In genomic region chr16:67963325-67964321, GRCh38 we compare ENCODE assay signal across 12 cellular contexts. TPM values are rescaled to one million over a fixed set of nuclear protein-coding genes. Genes with fewer than 3 reads are reported as not detected.
DNase-seq lines count a peak whose midpoint lies in the region; ATAC-seq and TF ChIP-seq lines count a peak whose summit lies in the region.
"Had no signal": no experiment of that assay in that cellular context is flagged by ENCODE, and none has a peak within 500 bp of the region (broad histone marks: within the 10 kb centered on the region; RNA-seq: fewer than 3 reads in every experiment).

No MANE protein-coding gene starts in this region.

- H2AFZ ChIP-seq in neuronal stem cell (ENCODE audit: low read length) (no peak overlapping the region), neural progenitor cell (replicated peaks) (no peak overlapping the region)

- H3K18ac ChIP-seq in neuronal stem cell (ENCODE audit: low read length) = peak overlapping the region; percentile 8

- H3K27ac ChIP-seq in gastroesophageal sphincter = peak overlapping the region in 3 of 4 donors; percentile 98 to 100 (median 100)
- no peak overlapping the region for H3K27ac ChIP-seq in neuronal stem cell (replicated peaks; ENCODE audit: low read length)
- H3K27ac ChIP-seq in neural progenitor cell = no peak overlapping the region

- H3K23ac ChIP-seq in neuronal stem cell (ENCODE audit: low read depth, low read length, poor library complexity) = peak overlapping the region; percentile 81

- TF ChIP-seq POLR2A in gastroesophageal sphincter (IDR thresholded peaks at IDR 0.05) = no peak

- no peak overlapping the region for H2AK5ac ChIP-seq in neuronal stem cell (ENCODE audit: low read depth, low read length)

- TF ChIP-seq CTCF in gastroesophageal sphincter (IDR thresholded peaks at IDR 0.05) (no peak), neural progenitor cell (IDR thresholded peaks at IDR 0.05) (no peak)

- H3K9ac ChIP-seq in neuronal stem cell (ENCODE audit: low read depth, low read length, poor library complexity) = peak overlapping the region; percentile 22
- no peak overlapping the region for H3K9ac ChIP-seq in neural progenitor cell

- H2BK15ac ChIP-seq in neuronal stem cell (ENCODE audit: low read length) = no peak overlapping the region

- no peak overlapping the region for H2BK120ac ChIP-seq in neuronal stem cell (ENCODE audit: low read depth, low read length)

- no peak for DNase-seq in Right ventricle myocardium inferior (ENCODE audit: missing footprints)
- no peak for DNase-seq in cardiac septum (ENCODE audit: low spot score)
- no peak for DNase-seq in neuronal stem cell (ENCODE audit: low spot score)
- DNase-seq in neural progenitor cell (ENCODE audit: low spot score) = no peak
- DNase-seq in NK-92 (lab: John Stamatoyannopoulos, UW; ENCODE audit: unreplicated experiment) = no peak
- no peak for DNase-seq in NCI-H146 treated with DMSO at 0.1 percent for 48 hours (lab: John Stamatoyannopoulos, UW; ENCODE audit: unreplicated experiment)
- DNase-seq: DMS79 treated with DMSO at 0.1 percent for 48 hours, Karpas-422, NCI-H2227 treated with DMSO at 0.1 percent for 48 hours had no signal

- H3K27me3 ChIP-seq in gastroesophageal sphincter (no peaks in the 10 kb centered on the region), neuronal stem cell (ENCODE audit: control insufficient read depth in 3 of 3, insufficient read depth in 3 of 3, low read depth in 1 of 3, low read length in 3 of 3) (peaks cover 0 to 2% (median 0%) of the 10 kb centered on the region in 3 experiments), neural progenitor cell (peaks cover 15% of the 10 kb centered on the region)

- H3K27ac Mint-ChIP-seq in neural progenitor cell = no peak overlapping the region
- H3K27ac Mint-ChIP-seq: activated naive CD8-positive, alpha-beta T cell had no signal

- H3K4me2 ChIP-seq in neuronal stem cell (ENCODE audit: insufficient read depth, low read length, poor library complexity, severe bottlenecking) = no peak overlapping the region
- H3K4me2 ChIP-seq in neural progenitor cell = no peak overlapping the region

- no peak overlapping the region for H3K4ac ChIP-seq in neuronal stem cell (ENCODE audit: low read length)

- H3K36me3 ChIP-seq in gastroesophageal sphincter (peaks cover 0 to 50% of the 10 kb centered on the region in 2 donors), neuronal stem cell (replicated peaks in 1 of 2; ENCODE audit: control insufficient read depth in 2 of 2, insufficient read depth in 2 of 2, low read length in 2 of 2) (peaks cover 45 to 50% of the 10 kb centered on the region in 2 donors), neural progenitor cell (no peaks in the 10 kb centered on the region)

- H3K4me1 ChIP-seq in gastroesophageal sphincter (peaks cover 0 to 90% (median 63%) of the 10 kb centered on the region in 3 donors), neuronal stem cell (ENCODE audit: control insufficient read depth in 2 of 2, insufficient read depth in 1 of 2, low read depth in 1 of 2, low read length in 2 of 2) (peaks cover 20 to 23% of the 10 kb centered on the region in 2 donors), neural progenitor cell (peaks cover 14% of the 10 kb centered on the region)

- no peaks in the 10 kb centered on the region for H3K9me3 ChIP-seq in gastroesophageal sphincter
- no peaks in the 10 kb centered on the region for H3K9me3 ChIP-seq in neuronal stem cell (replicated peaks in 1 of 2; ENCODE audit: control insufficient read depth in 2 of 2, insufficient read depth in 1 of 2, low read depth in 1 of 2, low read length in 2 of 2)
- H3K9me3 ChIP-seq in neural progenitor cell (ENCODE audit: low read depth) = no peaks in the 10 kb centered on the region

- H3K36me3 Mint-ChIP-seq in neural progenitor cell = no peaks in the 10 kb centered on the region

- ATAC-seq in Right ventricle myocardium inferior (peak; percentile 7), gastroesophageal sphincter (no peak), HG02798 (IDR thresholded peaks at IDR 0.05; ENCODE audit: poor library complexity, unreplicated experiment) (no peak)

- peaks cover 22% of the 10 kb centered on the region for H3K79me1 ChIP-seq in neuronal stem cell (ENCODE audit: low read depth, low read length)

- 10 to 65% methylated on average over 2 to 10 of the region's 34 CpGs for WGBS in gastroesophageal sphincter (ENCODE audit: low coverage in 1 of 2), 2 donors
- no CpG with 5 or more reads among the region's 34 CpGs for WGBS in neuronal stem cell (ENCODE audit: extremely low coverage in 2 of 2, insufficient read length in 2 of 2, insufficient replicate concordance in 1 of 2), 2 donors

- H4K8ac ChIP-seq in neuronal stem cell (ENCODE audit: low read depth, low read length) = no peak overlapping the region

- H3K4me3 ChIP-seq in gastroesophageal sphincter = no peak overlapping the region
- H3K4me3 ChIP-seq in neuronal stem cell (ENCODE audit: low read length in 2 of 2) = no peak overlapping the region
- H3K4me3 ChIP-seq in neural progenitor cell = no peak overlapping the region

- H2BK12ac ChIP-seq in neuronal stem cell (ENCODE audit: low read length) = no peak overlapping the region

- peaks cover 11% of the 10 kb centered on the region for H3K4me1 Mint-ChIP-seq in neural progenitor cell

- intact Hi-C loops in Right ventricle myocardium inferior (cut with DNase I) (no loop called here), cardiac septum (cut with DNase I) (loop anchor here (2.0 kb wide), 1 partner anchor 23 kb away; no protein-coding TSS in a partner anchor)

- no peak overlapping the region for H3K4me3 Mint-ChIP-seq in neural progenitor cell
- H3K4me3 Mint-ChIP-seq: activated naive CD8-positive, alpha-beta T cell had no signal

- TF ChIP-seq EP300 in gastroesophageal sphincter (IDR thresholded peaks at IDR 0.05) = no peak

- H3F3A ChIP-seq in neural progenitor cell (ENCODE audit: low read depth) = peaks cover 17% of the 10 kb centered on the region

- no peak overlapping the region for H3K14ac ChIP-seq in neuronal stem cell (ENCODE audit: low read length)

- no peaks in the 10 kb centered on the region for H3K9me3 Mint-ChIP-seq in neural progenitor cell

- no peaks in the 10 kb centered on the region for H3K79me2 ChIP-seq in neural progenitor cell (ENCODE audit: low read depth)

- H3K27me3 Mint-ChIP-seq in neural progenitor cell (ENCODE audit: insufficient read depth, low read depth) = peaks cover 7% of the 10 kb centered on the region
- H3K27me3 Mint-ChIP-seq: activated naive CD8-positive, alpha-beta T cell had no signal

- H2BK5ac ChIP-seq in neuronal stem cell (ENCODE audit: low read length) = no peak overlapping the region

- H4K91ac ChIP-seq in neuronal stem cell (ENCODE audit: low read depth, low read length, poor library complexity) = peak overlapping the region; percentile 6

- H4K20me1 ChIP-seq in neural progenitor cell (ENCODE audit: low read depth) = peaks cover 5% of the 10 kb centered on the region

RNA-seq across cellular contexts. Expression of gene SLC12A4, which starts 4.8 kb away (rescaled TPM):
- 97.5 TPM for total RNA-seq in Right ventricle myocardium inferior
- total RNA-seq in cardiac septum = 121 TPM
- total RNA-seq in gastroesophageal sphincter = 100 to 1,000 TPM in 1 of 4 donors, 10 to 100 TPM in 3; 54.7 to 121 (median 64.0) TPM
- 34.0 TPM for polyA plus RNA-seq in neuronal stem cell (2013, experiment 1 of 2)
- polyA plus RNA-seq in neuronal stem cell (2013, experiment 2 of 2) = 32.4 TPM
- total RNA-seq in neural progenitor cell (ENCODE audit: low replicate concordance) = 8.8 and 21.1 TPM in 2 replicates

RNA-seq across cellular contexts. Expression of gene DPEP3, which starts 16.7 kb away (rescaled TPM):
- not detected for total RNA-seq in Right ventricle myocardium inferior
- not detected for total RNA-seq in cardiac septum
- total RNA-seq in gastroesophageal sphincter = 1 to 10 TPM in 1 of 4 donors, not detected in 3; 1.4 TPM
- 0.56 TPM for polyA plus RNA-seq in neuronal stem cell (2013, experiment 1 of 2)
- polyA plus RNA-seq in neuronal stem cell (2013, experiment 2 of 2) = 0.29 TPM
- total RNA-seq in neural progenitor cell (ENCODE audit: low replicate concordance) = 0.19 TPM in 1 of 2 replicates, not detected in the other

RNA-seq across cellular contexts. Expression of gene LCAT, which starts 19.7 kb away (rescaled TPM):
- total RNA-seq in Right ventricle myocardium inferior (19.0 TPM), cardiac septum (29.8 TPM), gastroesophageal sphincter (10 to 100 TPM; 10.8 to 25.8 (median 15.9) TPM), neural progenitor cell (ENCODE audit: low replicate concordance) (1.5 and 4.9 TPM in 2 replicates)
- 13.5 TPM for polyA plus RNA-seq in neuronal stem cell (2013, experiment 1 of 2)
- 14.5 TPM for polyA plus RNA-seq in neuronal stem cell (2013, experiment 2 of 2)

RNA-seq across cellular contexts. Expression of gene PSMB10, which starts 27.0 kb away (rescaled TPM):
- total RNA-seq in Right ventricle myocardium inferior (59.3 TPM), cardiac septum (66.1 TPM), gastroesophageal sphincter (10 to 100 TPM; 26.5 to 33.8 (median 32.6) TPM), neural progenitor cell (ENCODE audit: low replicate concordance) (1.2 and 4.4 TPM in 2 replicates)
- polyA plus RNA-seq in neuronal stem cell (2013, experiment 1 of 2) = 9.9 TPM
- polyA plus RNA-seq in neuronal stem cell (2013, experiment 2 of 2) = 10.6 TPM

RNA-seq across cellular contexts. Expression of gene CTRL, which starts 32.0 kb away (rescaled TPM):
- 0.81 TPM for total RNA-seq in Right ventricle myocardium inferior
- not detected for total RNA-seq in cardiac septum
- total RNA-seq in gastroesophageal sphincter = 1 to 10 TPM in 2 of 4 donors, not detected in 2; 1.2 to 5.0 TPM
- polyA plus RNA-seq in neuronal stem cell (2013, experiment 1 of 2) = 0.46 TPM
- 0.43 TPM for polyA plus RNA-seq in neuronal stem cell (2013, experiment 2 of 2)
- 0.40 and 0.45 TPM in 2 replicates for total RNA-seq in neural progenitor cell (ENCODE audit: low replicate concordance)

Comparison
In these comparisons a context has a peak if more than half of its experiments do, and no peak if none do; other contexts are left out.
1. H3K27ac ChIP-seq: peak in gastroesophageal sphincter (3 of 4); none in neuronal stem cell (single experiment) and neural progenitor cell (single experiment).